17 cellular contexts compared by ENCODE assay signal in the genomic region with DNA sequence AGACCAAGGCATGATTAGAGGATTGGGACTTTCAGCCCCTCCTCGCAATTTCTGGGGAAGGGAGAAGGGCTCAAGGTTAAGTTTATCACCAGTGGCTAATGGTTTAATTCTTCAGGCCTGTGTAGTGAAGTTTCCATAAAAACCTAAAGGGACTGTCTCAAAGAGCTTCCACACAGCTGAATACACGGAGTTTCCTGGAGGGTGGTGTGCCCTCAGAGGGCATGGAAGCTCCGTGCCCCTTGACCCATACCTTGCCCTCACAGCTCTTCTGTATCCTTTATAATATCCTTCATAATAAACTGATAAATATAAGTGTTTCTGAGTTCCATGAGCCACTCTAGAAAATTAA.
DNase-seq lines count a peak whose midpoint lies in the region; ATAC-seq and TF ChIP-seq lines count a peak whose summit lies in the region.
"Had no signal": no experiment of that assay in that cellular context is flagged by ENCODE, and none has a peak within 500 bp of the region (broad histone marks: within the 10 kb centered on the region; RNA-seq: fewer than 3 reads in every experiment).

No MANE protein-coding gene starts in this region.

- TF ChIP-seq CTCF in endothelial cell (IDR thresholded peaks at IDR 0.05; ENCODE audit: unreplicated experiment): no peak
- no peak for TF ChIP-seq CTCF in mucosa of descending colon (IDR thresholded peaks at IDR 0.05)
- no peak for TF ChIP-seq CTCF in transverse colon (IDR thresholded peaks at IDR 0.05)

- TF ChIP-seq POLR2A in transverse colon (IDR thresholded peaks at IDR 0.05): no peak

- H3K27ac ChIP-seq in SJSA1 (peak overlapping the region; percentile 82), transverse colon (peak overlapping the region; percentile 42 to 74 (median 48))
- H3K27ac ChIP-seq: BLaER1 treated with 17β-estradiol and CSF1 and Interleukin-3, amounts not matched to agents 10 nM and 100 nM had no signal

- H3K9me3 ChIP-seq in SJSA1 (replicated peaks): no peaks in the 10 kb centered on the region
- H3K9me3 ChIP-seq in mucosa of descending colon: no peaks in the 10 kb centered on the region
- H3K9me3 ChIP-seq in transverse colon: no peaks in the 10 kb centered on the region
- H3K9me3 ChIP-seq: BLaER1 treated with 17β-estradiol and CSF1 and Interleukin-3, amounts not matched to agents 10 nM and 100 nM had no signal

- H3K27ac Mint-ChIP-seq in endothelial cell (ENCODE audit: unreplicated experiment): no peak overlapping the region
- no peak overlapping the region for H3K27ac Mint-ChIP-seq in stimulated activated memory B cell treated with anti-CD40 and anti-IgM and Interleukin-4, amounts not matched to agents 10 μg/mL and 1 μg/mL and 100 μg/mL, for 72 hours
- H3K27ac Mint-ChIP-seq: B cell; CD4-positive, CD25-positive, alpha-beta regulatory T cell; CD8-positive, alpha-beta memory T cell had no signal

- H3K27me3 ChIP-seq in SJSA1 (replicated peaks): no peaks in the 10 kb centered on the region
- no peaks in the 10 kb centered on the region for H3K27me3 ChIP-seq in transverse colon
- H3K27me3 ChIP-seq: BLaER1 treated with 17β-estradiol and CSF1 and Interleukin-3, amounts not matched to agents 10 nM and 100 nM had no signal

- WGBS in transverse colon (ENCODE audit: low coverage in 1 of 2), 2 donors: 70 to 85% methylated on average over 2 to 3 of the region's 3 CpGs

- H3K36me3 ChIP-seq in SJSA1 (peaks cover 42% of the 10 kb centered on the region), mucosa of descending colon (ENCODE audit: low read depth) (no peaks in the 10 kb centered on the region), transverse colon (no peaks in the 10 kb centered on the region)

- intact Hi-C loops in mucosa of descending colon (cut with DNase I, micrococcal nuclease) (no loop called here), transverse colon (cut with DNase I; ENCODE audit: low total_unique reads) (no loop called here)

- H3K4me3 ChIP-seq in SJSA1: no peak overlapping the region
- H3K4me3 ChIP-seq in mucosa of descending colon: no peak overlapping the region
- no peak overlapping the region for H3K4me3 ChIP-seq in transverse colon
- H3K4me3 ChIP-seq: BLaER1 treated with 17β-estradiol and CSF1 and Interleukin-3, amounts not matched to agents 10 nM and 100 nM had no signal

- ATAC-seq in mucosa of descending colon: peak; percentile 50
- ATAC-seq in stimulated activated memory B cell treated with anti-CD40 and anti-IgM and Interleukin-4, amounts not matched to agents 10 μg/mL and 1 μg/mL and 100 μg/mL, for 72 hours: no peak

- no peak for TF ChIP-seq EP300 in transverse colon (IDR thresholded peaks at IDR 0.05; ENCODE audit: low read depth)

- no peaks in the 10 kb centered on the region for H3K9me3 Mint-ChIP-seq in endothelial cell (ENCODE audit: unreplicated experiment)
- peaks cover 6% of the 10 kb centered on the region for H3K9me3 Mint-ChIP-seq in stimulated activated memory B cell treated with anti-CD40 and anti-IgM and Interleukin-4, amounts not matched to agents 10 μg/mL and 1 μg/mL and 100 μg/mL, for 72 hours
- H3K9me3 Mint-ChIP-seq: CD8-positive, alpha-beta memory T cell; H9 had no signal

- no peaks in the 10 kb centered on the region for H3K27me3 Mint-ChIP-seq in endothelial cell (ENCODE audit: unreplicated experiment)
- no peaks in the 10 kb centered on the region for H3K27me3 Mint-ChIP-seq in stimulated activated memory B cell treated with anti-CD40 and anti-IgM and Interleukin-4, amounts not matched to agents 10 μg/mL and 1 μg/mL and 100 μg/mL, for 72 hours
- H3K27me3 Mint-ChIP-seq: B cell; CD4-positive, CD25-positive, alpha-beta regulatory T cell; CD8-positive, alpha-beta memory T cell had no signal

- in situ Hi-C loops in transverse colon (cut with MboI; ENCODE audit: low pct_ligation_motif_present in 1 of 4, low pct_unique_long_range_greater_than_20kb in 1 of 4, low sequenced_read_pairs in 3 of 4): no loop called here

- H3K4me1 ChIP-seq in SJSA1 (replicated peaks): peaks cover 25% of the 10 kb centered on the region
- no peaks in the 10 kb centered on the region for H3K4me1 ChIP-seq in mucosa of descending colon (ENCODE audit: low read depth)
- H3K4me1 ChIP-seq in transverse colon: peaks cover 0 to 37% (median 14%) of the 10 kb centered on the region in 4 donors
- H3K4me1 ChIP-seq: BLaER1 treated with 17β-estradiol and CSF1 and Interleukin-3, amounts not matched to agents 10 nM and 100 nM had no signal

- H3K4me3 Mint-ChIP-seq in endothelial cell (ENCODE audit: unreplicated experiment): peak overlapping the region; percentile 52
- H3K4me3 Mint-ChIP-seq in stimulated activated memory B cell treated with anti-CD40 and anti-IgM and Interleukin-4, amounts not matched to agents 10 μg/mL and 1 μg/mL and 100 μg/mL, for 72 hours: no peak overlapping the region
- H3K4me3 Mint-ChIP-seq: B cell; CD4-positive, CD25-positive, alpha-beta regulatory T cell; CD8-positive, alpha-beta memory T cell; H9 had no signal

- DNase-seq in SJSA1 (ENCODE audit: low read depth in 1 of 2, low spot score in 2 of 2) (no peak), endothelial cell (ENCODE audit: low spot score) (no peak), mucosa of descending colon (no peak), transverse colon (no peak), NCI-H69 (lab: John Stamatoyannopoulos, UW) (no peak)
- DNase-seq in NK-92 treated with Interleukin-12 subunit alpha and Interleukin-12 subunit beta, amount 100 ng/mL, for 24 hours (lab: John Stamatoyannopoulos, UW): no peak
- DNase-seq: 8988T; CD4-positive, CD25-positive, alpha-beta regulatory T cell; CD8-positive, alpha-beta memory T cell; COR-L47; DMS 273 treated with DMSO at 0.1 percent for 48 hours; DMS53; DND-41; H9 had no signal

- peaks cover 6% of the 10 kb centered on the region for H3K4me1 Mint-ChIP-seq in endothelial cell (ENCODE audit: unreplicated experiment)
- H3K4me1 Mint-ChIP-seq in stimulated activated memory B cell treated with anti-CD40 and anti-IgM and Interleukin-4, amounts not matched to agents 10 μg/mL and 1 μg/mL and 100 μg/mL, for 72 hours: peaks cover 12% of the 10 kb centered on the region

- peaks cover 26% of the 10 kb centered on the region for H3K36me3 Mint-ChIP-seq in endothelial cell (ENCODE audit: low read depth, unreplicated experiment)
- H3K36me3 Mint-ChIP-seq in stimulated activated memory B cell treated with anti-CD40 and anti-IgM and Interleukin-4, amounts not matched to agents 10 μg/mL and 1 μg/mL and 100 μg/mL, for 72 hours: peaks cover 74% of the 10 kb centered on the region
